In the genomic region with DNA sequence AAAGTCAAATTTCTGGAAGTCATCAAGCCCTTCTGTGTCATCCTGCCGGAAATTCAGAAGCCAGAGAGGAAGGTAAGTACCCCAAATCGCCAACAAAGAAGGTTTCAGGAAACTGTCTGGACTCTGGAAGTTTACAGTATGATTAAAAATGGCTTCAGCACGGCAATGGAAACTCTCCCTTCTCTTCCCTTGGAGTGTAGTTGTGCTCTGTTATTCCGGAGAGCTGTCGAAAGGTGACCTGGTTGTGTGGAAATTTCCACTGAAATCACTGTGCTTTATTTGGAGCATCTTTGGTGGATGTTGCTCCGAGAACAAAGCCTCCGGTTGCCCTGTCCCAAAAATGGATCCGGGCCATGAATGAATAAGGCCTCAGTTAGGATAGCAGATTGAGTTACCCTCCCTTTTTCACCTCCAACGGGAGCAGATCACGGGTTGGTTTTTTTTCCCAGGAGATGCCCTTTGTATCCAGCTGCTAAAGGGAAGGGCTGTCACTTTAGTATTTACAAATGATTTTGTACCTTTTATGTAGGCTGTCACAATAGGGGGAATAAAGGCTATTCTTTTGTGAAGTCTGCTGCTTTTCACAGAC, we compare ENCODE assay signal across 8 cellular contexts. TPM values are rescaled to one million over a fixed set of nuclear protein-coding genes. Genes with fewer than 3 reads are reported as not detected.
DNase-seq lines count a peak whose midpoint lies in the region; ATAC-seq and TF ChIP-seq lines count a peak whose summit lies in the region.

No MANE protein-coding gene starts in this region.

- POLR2A ChIA-PET in Caco-2 (lab: Charles Lee) = interaction anchor here (0.7 kb wide), 1 partner anchor 356 kb away, joined by 3 read pairs; no protein-coding TSS in a partner anchor

- peak overlapping the region; percentile 72 for H3K9ac ChIP-seq in mesendoderm (ENCODE audit: low read length)

- peaks cover 32% of the 10 kb centered on the region for H3K79me2 ChIP-seq in mesendoderm (ENCODE audit: control insufficient read depth, insufficient read depth, low read length)

- H3K27ac Mint-ChIP-seq in Caco-2 (ENCODE audit: unreplicated experiment) = peak overlapping the region; percentile 95

- H2BK120ac ChIP-seq in mesendoderm (ENCODE audit: low read depth, low read length) = no peak overlapping the region

- H3K4me3 ChIP-seq in Caco-2 (ENCODE audit: low read depth, low read length) (peak overlapping the region; percentile 95), MG63 (peak overlapping the region; percentile 98), mesendoderm (ENCODE audit: low read length) (peak overlapping the region; percentile 77)

- CTCF ChIA-PET in Caco-2 (lab: Charles Lee) = interaction anchor here (0.6 kb wide), 1 partner anchor 562 kb away, joined by 4 read pairs; no protein-coding TSS in a partner anchor

- peak overlapping the region; percentile 84 for H3K18ac ChIP-seq in mesendoderm (ENCODE audit: low read length)

- no peaks in the 10 kb centered on the region for H3K9me3 Mint-ChIP-seq in Caco-2 (ENCODE audit: unreplicated experiment)

- peaks cover 28% of the 10 kb centered on the region for H3K4me1 Mint-ChIP-seq in Caco-2 (ENCODE audit: low read depth, unreplicated experiment)

- H2BK15ac ChIP-seq in mesendoderm (replicated peaks; ENCODE audit: low read depth) = no peak overlapping the region

- H3K23ac ChIP-seq in mesendoderm (ENCODE audit: low read length) = no peak overlapping the region

- DNase-seq in Caco-2 = no peak
- DNase-seq in MG63 = no peak
- peak; percentile 16 for DNase-seq in cerebellar cortex (ENCODE audit: low spot score)
- no peak for DNase-seq in mesendoderm
- no peak for DNase-seq in AG20443 (ENCODE audit: low spot score)
- DNase-seq in NCI-H2227 treated with DMSO at 0.1 percent for 48 hours (lab: John Stamatoyannopoulos, UW) = no peak

- no peaks in the 10 kb centered on the region for H3K9me3 ChIP-seq in Caco-2
- H3K9me3 ChIP-seq in MG63 = no peaks in the 10 kb centered on the region

- H3K36me3 ChIP-seq in Caco-2 (ENCODE audit: control insufficient read depth, insufficient read depth, low read length) (peaks cover 6% of the 10 kb centered on the region), MG63 (peaks cover 53% of the 10 kb centered on the region), mesendoderm (ENCODE audit: control insufficient read depth, insufficient read depth, low read length) (peaks cover 4% of the 10 kb centered on the region)

- H2AK5ac ChIP-seq in mesendoderm (ENCODE audit: low read length) = no peak overlapping the region

- no peak overlapping the region for H3K27ac ChIP-seq in mesendoderm (ENCODE audit: low read depth, low read length)

- TF ChIP-seq CTCF in Caco-2 (IDR thresholded peaks at IDR 0.05; ENCODE audit: insufficient read depth in 1 of 2, low read depth in 1 of 2, low read length in 1 of 2, severe bottlenecking in 1 of 2, unreplicated experiment in 1 of 2) = no peak

- peak overlapping the region; percentile 95 for H3K56ac ChIP-seq in mesendoderm (ENCODE audit: low read length)

- H4K5ac ChIP-seq in mesendoderm (ENCODE audit: low read length) = no peak overlapping the region

- TSS peak; percentile 62 for BruUV-seq in Caco-2 (replicated peaks; lab: Mats Ljungman, UMichigan)

- H3K4me1 ChIP-seq in Caco-2 (peaks cover 15% of the 10 kb centered on the region), mesendoderm (ENCODE audit: control insufficient read depth, low read depth, low read length) (peaks cover 10% of the 10 kb centered on the region)

- H3K27me3 ChIP-seq in Caco-2 (replicated peaks; ENCODE audit: control insufficient read depth, insufficient read depth, low read length) = no peaks in the 10 kb centered on the region
- no peaks in the 10 kb centered on the region for H3K27me3 ChIP-seq in MG63
- no peaks in the 10 kb centered on the region for H3K27me3 ChIP-seq in mesendoderm (ENCODE audit: insufficient read depth, low read length, poor library complexity)

- H3K27me3 Mint-ChIP-seq in Caco-2 (ENCODE audit: insufficient read depth, unreplicated experiment) = no peaks in the 10 kb centered on the region

- no CpG with 5 or more reads among the region's 10 CpGs for WGBS in mesendoderm (ENCODE audit: extremely low coverage, insufficient coverage, low lambda C conversion rate)

- no peak overlapping the region for H2BK5ac ChIP-seq in mesendoderm (ENCODE audit: low read length)

- ATAC-seq in GM19324 (IDR thresholded peaks at IDR 0.05; ENCODE audit: low FRiP score, unreplicated experiment) (no peak), HG02870 (IDR thresholded peaks at IDR 0.05; ENCODE audit: unreplicated experiment) (no peak)

- H3K4me3 Mint-ChIP-seq in Caco-2 (ENCODE audit: unreplicated experiment) = peak overlapping the region; percentile 97

- peak overlapping the region; percentile 90 for H3K4ac ChIP-seq in mesendoderm (ENCODE audit: low read depth, low read length)

- H3K79me1 ChIP-seq in mesendoderm (ENCODE audit: low read length) = peaks cover 14% of the 10 kb centered on the region

- peak overlapping the region; percentile 68 for H3K4me2 ChIP-seq in mesendoderm (ENCODE audit: low read length)

- no peak overlapping the region for H4K8ac ChIP-seq in mesendoderm (ENCODE audit: low read depth, low read length)

- H3K36me3 Mint-ChIP-seq in Caco-2 (ENCODE audit: insufficient read depth, unreplicated experiment) = peaks cover 44% of the 10 kb centered on the region

- intact Hi-C loops in Caco-2 (cut with micrococcal nuclease; ENCODE audit: unreplicated experiment) = no loop called here

RNA-seq across cellular contexts. Expression of a gene that starts 0.7 kb away (rescaled TPM):
- total RNA-seq in Caco-2 (2022) = 176 and 178 TPM in 2 replicates
- 287 and 366 TPM in 2 replicates for total RNA-seq in MG63 (2014; rRNA removed; shearing (Covaris generic); ENCODE audit: low replicate concordance)
- polyA plus RNA-seq in mesendoderm (2013, experiment 1 of 2) = 140 TPM
- 137 TPM for polyA plus RNA-seq in mesendoderm (2013, experiment 2 of 2)
